Comparison of ENCODE assay signal across 21 cellular contexts in the genomic region with DNA sequence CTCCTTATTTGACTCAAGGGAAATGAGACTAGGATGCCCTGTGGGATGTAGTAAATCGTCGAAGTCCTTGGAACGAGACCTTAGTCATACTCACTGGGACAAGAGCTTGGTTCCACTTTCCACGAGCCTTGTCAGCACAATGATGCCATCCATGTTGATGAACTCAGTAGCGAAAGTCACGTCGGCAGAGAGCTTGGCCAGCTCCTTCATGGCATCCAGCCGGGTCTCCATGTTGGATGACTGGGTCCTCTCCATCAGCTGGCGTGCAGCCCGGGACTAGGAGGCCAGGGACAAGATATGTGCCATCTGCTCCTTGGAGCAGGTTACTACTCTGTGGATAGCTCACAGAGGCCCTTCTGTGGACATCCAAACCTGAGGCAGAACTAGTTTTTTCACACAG.
"Had no signal": no experiment of that assay in that cellular context is flagged by ENCODE, and none has a peak within 500 bp of the region (broad histone marks: within the 10 kb centered on the region; RNA-seq: fewer than 3 reads in every experiment).

No MANE protein-coding gene starts in this region.

- H3K4me1 ChIP-seq: foreskin keratinocyte, neural progenitor cell had no signal

- H2AFZ ChIP-seq: hepatocyte, neural progenitor cell had no signal

- DNase-seq: activated CD4-positive, alpha-beta T cell treated with anti-CD3 and anti-CD28 coated beads for 1 hour; activated CD4-positive, alpha-beta T cell treated with anti-CD3 and anti-CD28 coated beads, Interleukin-2, amount 50 U/mL, for 4 hours; activated naive CD4-positive, alpha-beta T cell treated with Interleukin-2 at 50 U/mL for 16 hours; activated naive CD8-positive, alpha-beta T cell treated with anti-CD3 and anti-CD28 coated beads for 36 hours; activated T-cell treated with anti-CD3 and anti-CD28 coated beads, Interleukin-2, amount 50 U/mL, for 48 hours; amniotic stem cell; dermis blood vessel endothelial cell; effector memory CD4-positive, alpha-beta T cell; foreskin keratinocyte; glutamatergic neuron; left ventricle myocardium inferior; naive thymus-derived CD8-positive, alpha-beta T cell; retina; spleen; stimulated activated CD4-positive, alpha-beta T cell treated with anti-CD3 and anti-CD28 coated beads, Interleukin-4, amount 100 ng/mL, for 24 hours; stimulated activated naive CD4-positive, alpha-beta T cell treated with Interleukin-2 at 50 U/mL for 16 hours; upper lobe of left lung had no signal

- H3K4me3 Mint-ChIP-seq: activated naive CD8-positive, alpha-beta T cell treated with anti-CD3 and anti-CD28 coated beads for 36 hours; naive thymus-derived CD8-positive, alpha-beta T cell; neural progenitor cell; T-helper 2 cell treated with Interferon-gamma antibody and Interleukin-4, amounts not matched to agents 5 μg/mL and 100 μg/mL, for 36 hours had no signal

- H3K36me3 ChIP-seq: neural progenitor cell had no signal

- H3K27me3 Mint-ChIP-seq: activated naive CD8-positive, alpha-beta T cell treated with anti-CD3 and anti-CD28 coated beads for 36 hours; naive thymus-derived CD8-positive, alpha-beta T cell had no signal

- ATAC-seq: foreskin keratinocyte; naive thymus-derived CD8-positive, alpha-beta T cell had no signal

- H3K27ac Mint-ChIP-seq: activated naive CD8-positive, alpha-beta T cell treated with anti-CD3 and anti-CD28 coated beads for 36 hours; neural progenitor cell; T-helper 2 cell treated with Interferon-gamma antibody and Interleukin-4, amounts not matched to agents 5 μg/mL and 100 μg/mL, for 36 hours had no signal

- H3K9me3 ChIP-seq: left ventricle myocardium inferior, spleen, upper lobe of left lung had no signal

- H3K27ac ChIP-seq: foreskin keratinocyte, hepatocyte, left ventricle myocardium inferior, neural progenitor cell, spleen, upper lobe of left lung had no signal

- FAIRE-seq: bronchial epithelial cell had no signal

- H3K79me2 ChIP-seq: hepatocyte had no signal

- H3K4me1 Mint-ChIP-seq: activated naive CD8-positive, alpha-beta T cell treated with anti-CD3 and anti-CD28 coated beads for 36 hours; neural progenitor cell had no signal

- H3K27me3 ChIP-seq: foreskin keratinocyte, hepatocyte, neural progenitor cell, spleen, upper lobe of left lung had no signal

- H3K4me2 ChIP-seq: hepatocyte, neural progenitor cell had no signal

- H3K9ac ChIP-seq: neural progenitor cell had no signal

- H3K4me3 ChIP-seq: hepatocyte, left ventricle myocardium inferior, neural progenitor cell, spleen, upper lobe of left lung had no signal
